Comparison of ENCODE assay signal across 8 cellular contexts in the genomic region with DNA sequence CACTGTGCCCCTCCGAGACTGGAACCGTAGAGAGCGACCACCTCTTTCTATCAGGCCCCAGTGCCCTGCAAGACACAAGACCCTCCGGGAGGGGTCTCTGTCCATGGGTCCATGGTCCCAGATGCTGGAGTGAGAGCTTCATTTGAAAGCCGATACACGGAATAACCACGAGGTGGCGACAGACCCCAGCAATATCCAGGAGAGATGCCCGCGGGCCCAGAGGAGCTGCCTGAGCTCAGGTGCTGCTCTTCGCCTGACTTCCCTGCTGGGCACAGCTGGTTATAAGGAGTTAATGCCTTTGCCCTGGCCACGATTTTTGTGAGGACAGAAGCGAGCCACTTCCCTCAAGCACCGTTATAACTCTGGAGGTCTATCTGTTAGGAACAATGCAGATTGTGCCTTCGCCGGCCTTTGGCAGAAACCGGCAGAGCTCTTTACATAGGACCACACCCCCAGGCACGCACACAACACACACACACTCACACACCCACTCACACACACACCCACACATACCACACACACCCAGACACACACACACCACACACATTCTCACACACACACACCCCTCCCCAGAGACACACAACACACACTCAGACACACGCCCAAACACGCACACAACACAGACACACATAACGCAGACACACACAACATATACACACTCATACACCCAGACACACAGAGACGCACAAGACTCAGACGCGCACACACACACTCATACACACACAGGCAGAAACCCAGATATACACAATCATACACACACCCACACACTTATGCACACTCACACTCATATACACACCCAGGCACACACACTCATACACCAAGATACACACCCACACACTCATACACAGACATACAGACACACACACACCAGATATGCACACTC.
A peak's percentile ranks its signal among the peaks of the same experiment; 100 is the strongest.
DNase-seq lines count a peak whose midpoint lies in the region; ATAC-seq, FAIRE-seq and TF ChIP-seq lines count a peak whose summit lies in the region.

No MANE protein-coding gene starts in this region.

- ATAC-seq in HG03135 (IDR thresholded peaks at IDR 0.05; ENCODE audit: unreplicated experiment) = peak; percentile 73
- peak; percentile 74 to 83 (median 79) for ATAC-seq in right lobe of liver
- no peak for ATAC-seq in HG03108 (IDR thresholded peaks at IDR 0.05; ENCODE audit: unreplicated experiment)

- FAIRE-seq in GM12891 (lab: Jason Lieb, UNC) = peak; percentile 60

- H3K27ac ChIP-seq in right lobe of liver = no peak overlapping the region

- no peaks in the 10 kb centered on the region for H3K36me3 ChIP-seq in right lobe of liver

- peak; percentile 51 to 83 (median 80) for TF ChIP-seq CTCF in right lobe of liver (IDR thresholded peaks at IDR 0.05)

- no peak overlapping the region for H3K4me3 ChIP-seq in right lobe of liver

- intact Hi-C loops in right lobe of liver (cut with DNase I) = no loop called here

- H3K4me1 ChIP-seq in right lobe of liver = no peaks in the 10 kb centered on the region

- 49% methylated on average over 5 of the region's 24 CpGs for WGBS in right lobe of liver (ENCODE audit: insufficient coverage, low coverage, low lambda C conversion rate, missing lambda C conversion rate)

- DNase-seq in GM12891 (ENCODE audit: insufficient read length, low spot score) = peak; percentile 70
- peak; percentile 21 for DNase-seq in NCI-H446 treated with DMSO at 0.1 percent for 48 hours (lab: John Stamatoyannopoulos, UW)
- DNase-seq in activated CD4-positive, CD25-positive, alpha-beta regulatory T cell treated with anti-CD3 and anti-CD28 coated beads, Interleukin-2, amount 50 U/mL, for 72 hours = peak; percentile 54
- peak; percentile 59 for DNase-seq in cerebellar cortex (ENCODE audit: low spot score)
- DNase-seq in right lobe of liver = peak in 2 of 3 donors; percentile 62 to 65
- peak; percentile 13 for DNase-seq in stimulated activated CD8-positive, alpha-beta memory T cell treated with anti-CD3 and anti-CD28 coated beads, Interleukin-15, amount 100 ng/mL, for 24 hours (ENCODE audit: low read depth)

- no peak for TF ChIP-seq POLR2A in GM12891 (IDR thresholded peaks at IDR 0.05; ENCODE audit: low read depth, low read length)
- no peak for TF ChIP-seq POLR2A in right lobe of liver (IDR thresholded peaks at IDR 0.05)

- no peaks in the 10 kb centered on the region for H3K9me3 ChIP-seq in right lobe of liver

- no peaks in the 10 kb centered on the region for H3K27me3 ChIP-seq in right lobe of liver

TF ChIP-seq in GM12891, 5 proteins besides CTCF, POLR2A, EP300 and RAD21:
- TF ChIP-seq TAF1 (IDR thresholded peaks at IDR 0.05; ENCODE audit: low read depth, low read length) = no peak
- TF ChIP-seq POU2F2 (IDR thresholded peaks at IDR 0.05; ENCODE audit: low read depth, low read length) = no peak; the same call in 1 of the 2 replicates
- TF ChIP-seq POLR2AphosphoS5 (IDR thresholded peaks at IDR 0.05; ENCODE audit: low read depth, low read length) = no peak
- TF ChIP-seq SPI1 (IDR thresholded peaks at IDR 0.05; ENCODE audit: low read depth, low read length) = no peak
- no peak for TF ChIP-seq PAX5 (IDR thresholded peaks at IDR 0.05; ENCODE audit: insufficient read depth, low read length, severe bottlenecking)

Comparison
In these comparisons a context has a peak if more than half of its experiments do, and no peak if none do; other contexts are left out.
1. DNase-seq: peak in every context shown above with its lines; median percentile 70 in GM12891; 64 in right lobe of liver; 59 in cerebellar cortex; 54 in activated CD4-positive, CD25-positive, alpha-beta regulatory T cell treated with anti-CD3 and anti-CD28 coated beads, Interleukin-2, amount 50 U/mL, for 72 hours; 21 in NCI-H446 treated with DMSO at 0.1 percent for 48 hours; 13 in stimulated activated CD8-positive, alpha-beta memory T cell treated with anti-CD3 and anti-CD28 coated beads, Interleukin-15, amount 100 ng/mL, for 24 hours.